8 cellular contexts compared by ENCODE assay signal in the genomic region with DNA sequence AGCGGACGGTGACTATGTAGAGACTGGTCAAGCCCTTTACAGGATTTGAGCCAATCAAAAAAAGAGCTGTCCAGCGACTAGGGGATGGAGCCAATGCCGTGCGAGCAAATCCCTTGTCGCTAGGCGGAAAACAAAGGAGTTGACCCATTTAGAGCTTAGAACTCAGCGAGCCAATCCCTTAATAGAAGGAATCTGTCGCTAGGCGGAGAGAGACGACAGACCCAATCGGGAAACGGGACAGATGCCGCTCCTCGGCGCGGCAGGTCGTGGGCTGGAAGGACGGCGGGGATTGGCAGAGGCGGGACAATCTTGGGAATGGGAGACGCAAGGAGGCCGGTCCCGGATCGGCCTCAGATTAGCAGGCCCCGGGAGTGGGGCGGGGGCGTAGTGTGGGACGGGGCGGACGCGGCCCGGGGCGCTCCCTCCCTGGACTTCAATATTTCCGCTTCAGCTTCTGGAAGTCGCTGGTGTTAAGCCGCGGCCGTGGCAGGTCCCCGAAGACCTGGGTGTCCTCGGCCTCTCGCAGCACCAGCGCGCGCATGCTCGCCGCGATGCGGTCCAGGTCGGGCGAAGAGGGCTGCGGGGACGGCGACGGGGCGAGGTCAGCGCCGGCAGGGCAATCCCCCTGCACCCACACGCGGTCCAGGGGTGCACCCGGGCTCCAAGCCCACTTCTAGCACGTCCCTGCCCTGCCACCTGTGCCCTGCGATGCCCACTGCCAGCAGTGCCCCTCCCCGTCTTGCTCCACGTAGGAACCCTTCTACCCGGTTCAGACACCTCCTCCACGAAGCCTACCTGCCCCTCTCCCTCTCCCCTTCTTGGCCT. TPM values are rescaled to one million over a fixed set of nuclear protein-coding genes. Genes with fewer than 3 reads are reported as not detected.
DNase-seq lines count a peak whose midpoint lies in the region; ATAC-seq and TF ChIP-seq lines count a peak whose summit lies in the region.

No MANE protein-coding gene starts in this region.

- peak overlapping the region; percentile 96 for H3K27ac ChIP-seq in C4-2B

- DNase-seq in NCI-H748 (lab: John Stamatoyannopoulos, UW; ENCODE audit: unreplicated experiment) (peak; percentile 100), dedifferentiated amniotic fluid mesenchymal stem cell (ENCODE audit: extremely low spot score) (peak; percentile 100), left lobe of liver (ENCODE audit: low spot score) (peak; percentile 98)
- DNase-seq in activated CD4-positive, alpha-beta T cell treated with anti-CD3 and anti-CD28 coated beads, Interleukin-2, amount 50 U/mL, for 24 hours (ENCODE audit: low read depth in 1 of 2, low spot score in 1 of 2) = peak; percentile 68 to 89
- DNase-seq in stimulated activated CD4-positive, alpha-beta T cell treated with anti-CD3 and anti-CD28 coated beads, Interleukin-2, amount 100 ng/mL, for 24 hours = peak; percentile 89

- no peak for TF ChIP-seq CTCF in C4-2B (conservative IDR thresholded peaks at IDR 0.05)

- ATAC-seq in GM19372 (IDR thresholded peaks at IDR 0.05; ENCODE audit: low read depth, unreplicated experiment) (peak; percentile 62), HG03521 (IDR thresholded peaks at IDR 0.05; ENCODE audit: unreplicated experiment) (peak; percentile 59), left lobe of liver (peak; percentile 73)

RNA-seq across cellular contexts. Expression of gene PNKP, which starts 2.3 kb away (rescaled TPM):
- 33.7 TPM for total RNA-seq in left lobe of liver

RNA-seq across cellular contexts. Expression of gene AKT1S1, which starts 7.5 kb away (rescaled TPM):
- 27.6 TPM for total RNA-seq in left lobe of liver

RNA-seq across cellular contexts. Expression of gene TBC1D17, which starts 7.8 kb away (rescaled TPM):
- total RNA-seq in left lobe of liver = 31.7 TPM

RNA-seq across cellular contexts. Expression of gene PTOV1, which starts 18.7 kb away (rescaled TPM):
- 86.0 TPM for total RNA-seq in left lobe of liver

RNA-seq across cellular contexts. Expression of gene IL4I1, which starts 27.0 kb away (rescaled TPM):
- total RNA-seq in left lobe of liver = 0.13 TPM

Comparison
In these comparisons a context has a peak if more than half of its experiments do, and no peak if none do; other contexts are left out.
1. Peak in every context shown above with its lines: DNase-seq, ATAC-seq and H3K27ac ChIP-seq.